ENCODE assay signal across 21 cellular contexts in genomic region chr16:14374451-14375131, GRCh38.
DNase-seq lines count a peak whose midpoint lies in the region; ATAC-seq and TF ChIP-seq lines count a peak whose summit lies in the region.
"Had no signal": no experiment of that assay in that cellular context is flagged by ENCODE, and none has a peak within 500 bp of the region (broad histone marks: within the 10 kb centered on the region; RNA-seq: fewer than 3 reads in every experiment).

No MANE protein-coding gene starts in this region.

- no peaks in the 10 kb centered on the region for H3K36me3 ChIP-seq in BLaER1 treated with 17β-estradiol and CSF1 and Interleukin-3, amounts not matched to agents 10 nM and 100 nM
- H3K36me3 ChIP-seq in IMR-90 (ENCODE audit: control insufficient read depth, insufficient read depth, low read length) (no peaks in the 10 kb centered on the region), Peyer's patch (no peaks in the 10 kb centered on the region)
- H3K36me3 ChIP-seq: MG63 had no signal

- H3K9me3 Mint-ChIP-seq in chondrocyte (ENCODE audit: low read depth) (no peaks in the 10 kb centered on the region), osteocyte (ENCODE audit: unreplicated experiment) (no peaks in the 10 kb centered on the region)

- no peak overlapping the region; the same call in 2 of the 3 replicates for H2BK15ac ChIP-seq in IMR-90 (ENCODE audit: low read depth, low read length)

- H4K8ac ChIP-seq in IMR-90 (ENCODE audit: low read depth in 2 of 2, low read length in 2 of 2): no peak overlapping the region

- no peak overlapping the region for H4K91ac ChIP-seq in IMR-90 (ENCODE audit: insufficient read depth, low read depth, low read length)

- H2AK9ac ChIP-seq in IMR-90 (replicated peaks; ENCODE audit: low read depth, low read length, poor library complexity): no peak overlapping the region

- H3K4me1 Mint-ChIP-seq in chondrocyte (ENCODE audit: low read depth): peaks cover 48% of the 10 kb centered on the region
- H3K4me1 Mint-ChIP-seq in osteocyte (ENCODE audit: unreplicated experiment): peaks cover 60% of the 10 kb centered on the region
- H3K4me1 Mint-ChIP-seq: B cell had no signal

- no peak overlapping the region for H3K23ac ChIP-seq in IMR-90 (ENCODE audit: low read depth, low read length)

- POLR2A ChIA-PET in IMR-90 (lab: Charles Lee; ENCODE audit: unreplicated experiment): no interaction called here

- H2AK5ac ChIP-seq in IMR-90 (ENCODE audit: low read depth, low read length): no peak overlapping the region

- H3K9me1 ChIP-seq in IMR-90 (ENCODE audit: insufficient read depth, low read length): peaks cover 4% of the 10 kb centered on the region; the same call in 1 of the 2 replicates

- H3K4me3 Mint-ChIP-seq in chondrocyte (ENCODE audit: unreplicated experiment) (no peak overlapping the region), osteocyte (ENCODE audit: unreplicated experiment) (no peak overlapping the region)
- H3K4me3 Mint-ChIP-seq: B cell had no signal

- no peak for TF ChIP-seq RAD21 in IMR-90 (IDR thresholded peaks at IDR 0.05; ENCODE audit: low read length)

- H3K27ac Mint-ChIP-seq in chondrocyte (ENCODE audit: unreplicated experiment) (peak overlapping the region; percentile 91), osteocyte (ENCODE audit: unreplicated experiment) (peak overlapping the region; percentile 58)
- H3K27ac Mint-ChIP-seq: B cell had no signal

- no peaks in the 10 kb centered on the region for H3K79me1 ChIP-seq in IMR-90 (ENCODE audit: low read depth in 1 of 2, low read length in 2 of 2)

- no peak overlapping the region for H2BK120ac ChIP-seq in IMR-90 (ENCODE audit: low read depth, low read length)

- H3K27me3 ChIP-seq in BLaER1 treated with 17β-estradiol and CSF1 and Interleukin-3, amounts not matched to agents 10 nM and 100 nM: no peaks in the 10 kb centered on the region
- H3K27me3 ChIP-seq in IMR-90 (ENCODE audit: control insufficient read depth, insufficient read depth, low read length) (no peaks in the 10 kb centered on the region; the same call in 1 of the 2 replicates), Peyer's patch (no peaks in the 10 kb centered on the region)
- H3K27me3 ChIP-seq: MG63 had no signal

- no peaks in the 10 kb centered on the region for H3K36me3 Mint-ChIP-seq in chondrocyte (ENCODE audit: low read depth)
- no peaks in the 10 kb centered on the region for H3K36me3 Mint-ChIP-seq in osteocyte (ENCODE audit: unreplicated experiment)

- CTCF ChIA-PET in IMR-90 (lab: Yijun Ruan, JAX): no interaction called here

- peaks cover 7 to 97% (median 83%) of the 10 kb centered on the region in 10 experiments for H3K4me1 ChIP-seq in BLaER1 treated with 17β-estradiol and CSF1 and Interleukin-3, amounts not matched to agents 10 nM and 100 nM
- H3K4me1 ChIP-seq in IMR-90 (ENCODE audit: control insufficient read depth, insufficient read depth, low read length): peaks cover 6% of the 10 kb centered on the region
- H3K4me1 ChIP-seq in Peyer's patch: no peaks in the 10 kb centered on the region

- TF ChIP-seq POLR2A in IMR-90 (IDR thresholded peaks at IDR 0.05; ENCODE audit: low read depth, low read length): no peak
- no peak for TF ChIP-seq POLR2A in Peyer's patch (IDR thresholded peaks at IDR 0.05)

- no peak overlapping the region for H3K14ac ChIP-seq in IMR-90 (replicated peaks; ENCODE audit: low read depth, low read length)

- DNase-seq in IMR-90 (no peak), chondrocyte (ENCODE audit: low spot score) (no peak), osteocyte (ENCODE audit: extremely low spot score, unreplicated experiment) (no peak), Peyer's patch (no peak), SK-N-DZ (ENCODE audit: low spot score) (no peak)
- DNase-seq: Calu3, DMS79 treated with DMSO at 0.1 percent for 48 hours, GF-D8, KG1, MG63, NCI-H1105 treated with DMSO at 0.1 percent for 48 hours, NCI-H146, NCI-H1930, NCI-H2107, NCI-H526 treated with DMSO at 0.1 percent for 48 hours, SHP77 treated with DMSO at 0.1 percent for 48 hours, SW 1271 had no signal

- no peak overlapping the region for H2BK5ac ChIP-seq in IMR-90 (ENCODE audit: low read depth, low read length, poor library complexity, severe bottlenecking)

- peak overlapping the region in 4 of 11 experiments; percentile 80 to 83 (median 82); a peak in 8 of 22 replicates for H3K27ac ChIP-seq in BLaER1 treated with 17β-estradiol and CSF1 and Interleukin-3, amounts not matched to agents 10 nM and 100 nM
- H3K27ac ChIP-seq in IMR-90 (ENCODE audit: insufficient read depth, low read length) (no peak overlapping the region), Peyer's patch (no peak overlapping the region)
- H3K27ac ChIP-seq: SK-N-MC had no signal

- peak overlapping the region in 8 of 11 experiments; percentile 65 to 88 (median 74); a peak in 15 of 22 replicates for H3K4me2 ChIP-seq in BLaER1 treated with 17β-estradiol and CSF1 and Interleukin-3, amounts not matched to agents 10 nM and 100 nM
- H3K4me2 ChIP-seq in IMR-90 (ENCODE audit: low read depth, low read length): no peak overlapping the region

- H3K27me3 Mint-ChIP-seq in chondrocyte (ENCODE audit: low read depth) (no peaks in the 10 kb centered on the region), osteocyte (ENCODE audit: unreplicated experiment) (no peaks in the 10 kb centered on the region)
- H3K27me3 Mint-ChIP-seq: B cell had no signal

- in situ Hi-C loops in IMR-90 (cut with MboI; ENCODE audit: low sequenced_read_pairs): no loop called here

- H3K9ac ChIP-seq in BLaER1 treated with 17β-estradiol and CSF1 and Interleukin-3, amounts not matched to agents 10 nM and 100 nM: peak overlapping the region in 3 of 11 experiments; percentile 65 to 71 (median 70); a peak in 3 of 22 replicates
- no peak overlapping the region for H3K9ac ChIP-seq in IMR-90 (ENCODE audit: low read depth, low read length)

- no peaks in the 10 kb centered on the region for H4K20me1 ChIP-seq in BLaER1 treated with 17β-estradiol and CSF1 and Interleukin-3, amounts not matched to agents 10 nM and 100 nM
- H4K20me1 ChIP-seq in IMR-90 (ENCODE audit: insufficient read depth, low read length): no peaks in the 10 kb centered on the region

- H3K18ac ChIP-seq in IMR-90 (ENCODE audit: low read depth, low read length): no peak overlapping the region

- intact Hi-C loops in IMR-90 (cut with micrococcal nuclease): no loop called here

- no peak overlapping the region for H2AFZ ChIP-seq in IMR-90 (replicated peaks; ENCODE audit: low read length, poor library complexity)

- H4K5ac ChIP-seq in IMR-90 (ENCODE audit: low read depth, low read length): no peak overlapping the region

- no CpG with 5 or more reads among the region's 11 CpGs for WGBS in IMR-90 (ENCODE audit: extremely low coverage in 2 of 2, insufficient read length in 1 of 2), 2 experiments

- no peaks in the 10 kb centered on the region for H3K9me3 ChIP-seq in BLaER1 treated with 17β-estradiol and CSF1 and Interleukin-3, amounts not matched to agents 10 nM and 100 nM (replicated peaks in 1 of 11)
- H3K9me3 ChIP-seq in IMR-90 (ENCODE audit: control insufficient read depth, insufficient read depth, low read length) (no peaks in the 10 kb centered on the region), Peyer's patch (no peaks in the 10 kb centered on the region)
- H3K9me3 ChIP-seq: MG63 had no signal

- dilution Hi-C loops in IMR-90 (cut with HindIII; ENCODE audit: low sequenced_read_pairs, unreplicated experiment): no loop called here

- H3K56ac ChIP-seq in IMR-90 (ENCODE audit: extremely low read depth, insufficient read depth, low read length): no peak overlapping the region

- TF ChIP-seq CTCF in IMR-90 (conservative IDR thresholded peaks at IDR 0.05; ENCODE audit: low read depth, low read length) (no peak), chondrocyte (IDR thresholded peaks at IDR 0.05) (no peak), osteocyte (IDR thresholded peaks at IDR 0.05) (no peak), Peyer's patch (IDR thresholded peaks at IDR 0.05) (no peak)

- H2BK20ac ChIP-seq in IMR-90 (ENCODE audit: low read depth, low read length): no peak overlapping the region

- H3K4ac ChIP-seq in IMR-90 (ENCODE audit: low read depth, low read length): 0 out of 2 replicates have a peak overlapping the region, but pooled peaks have one; percentile 4

- no peak overlapping the region for H3K4me3 ChIP-seq in BLaER1 treated with 17β-estradiol and CSF1 and Interleukin-3, amounts not matched to agents 10 nM and 100 nM
- H3K4me3 ChIP-seq in IMR-90 (ENCODE audit: insufficient read depth, low read depth, low read length) (no peak overlapping the region), Peyer's patch (no peak overlapping the region)
- H3K4me3 ChIP-seq: MG63, SK-N-MC had no signal

- ATAC-seq in IMR-90 (ENCODE audit: low read depth) (no peak; the same call in 1 of the 2 replicates), HG03097 (IDR thresholded peaks at IDR 0.05; ENCODE audit: low FRiP score, unreplicated experiment) (no peak)

- no TSS peak for BruUV-seq in IMR-90 (replicated peaks; lab: Mats Ljungman, UMichigan)

TF ChIP-seq in IMR-90, 13 proteins besides CTCF, POLR2A, EP300 and RAD21 (continues in another document):
- TF ChIP-seq RFX5 (IDR thresholded peaks at IDR 0.05; ENCODE audit: low read depth, low read length): no peak
- no peak for TF ChIP-seq BHLHE40 (IDR thresholded peaks at IDR 0.05; ENCODE audit: low read depth, low read length)
- TF ChIP-seq, protein P1, sequence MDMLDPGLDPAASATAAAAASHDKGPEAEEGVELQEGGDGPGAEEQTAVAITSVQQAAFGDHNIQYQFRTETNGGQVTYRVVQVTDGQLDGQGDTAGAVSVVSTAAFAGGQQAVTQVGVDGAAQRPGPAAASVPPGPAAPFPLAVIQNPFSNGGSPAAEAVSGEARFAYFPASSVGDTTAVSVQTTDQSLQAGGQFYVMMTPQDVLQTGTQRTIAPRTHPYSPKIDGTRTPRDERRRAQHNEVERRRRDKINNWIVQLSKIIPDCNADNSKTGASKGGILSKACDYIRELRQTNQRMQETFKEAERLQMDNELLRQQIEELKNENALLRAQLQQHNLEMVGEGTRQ (IDR thresholded peaks at IDR 0.05; ENCODE audit: low read depth, low read length): no peak
- no peak for TF ChIP-seq MXI1 (IDR thresholded peaks at IDR 0.05; ENCODE audit: borderline replicate concordance, low read depth, low read length)
- no peak for TF ChIP-seq MAFK (IDR thresholded peaks at IDR 0.05; ENCODE audit: low read depth, low read length)
- TF ChIP-seq NFE2L2 (IDR thresholded peaks at IDR 0.05; ENCODE audit: low read depth, low read length): no peak
- TF ChIP-seq CHD1 (IDR thresholded peaks at IDR 0.05; ENCODE audit: low read depth, low read length): no peak
- TF ChIP-seq RCOR1 (IDR thresholded peaks at IDR 0.05; ENCODE audit: insufficient replicate concordance, low read length): no peak
- no peak for TF ChIP-seq MAZ (IDR thresholded peaks at IDR 0.05; ENCODE audit: borderline replicate concordance, low read depth, low read length)
- TF ChIP-seq SMC3 (IDR thresholded peaks at IDR 0.05; ENCODE audit: low read depth, low read length): no peak
- no peak for TF ChIP-seq CEBPB (IDR thresholded peaks at IDR 0.05; ENCODE audit: low read depth, low read length)
